1 cellular context compared by ENCODE assay signal in the genomic region with DNA sequence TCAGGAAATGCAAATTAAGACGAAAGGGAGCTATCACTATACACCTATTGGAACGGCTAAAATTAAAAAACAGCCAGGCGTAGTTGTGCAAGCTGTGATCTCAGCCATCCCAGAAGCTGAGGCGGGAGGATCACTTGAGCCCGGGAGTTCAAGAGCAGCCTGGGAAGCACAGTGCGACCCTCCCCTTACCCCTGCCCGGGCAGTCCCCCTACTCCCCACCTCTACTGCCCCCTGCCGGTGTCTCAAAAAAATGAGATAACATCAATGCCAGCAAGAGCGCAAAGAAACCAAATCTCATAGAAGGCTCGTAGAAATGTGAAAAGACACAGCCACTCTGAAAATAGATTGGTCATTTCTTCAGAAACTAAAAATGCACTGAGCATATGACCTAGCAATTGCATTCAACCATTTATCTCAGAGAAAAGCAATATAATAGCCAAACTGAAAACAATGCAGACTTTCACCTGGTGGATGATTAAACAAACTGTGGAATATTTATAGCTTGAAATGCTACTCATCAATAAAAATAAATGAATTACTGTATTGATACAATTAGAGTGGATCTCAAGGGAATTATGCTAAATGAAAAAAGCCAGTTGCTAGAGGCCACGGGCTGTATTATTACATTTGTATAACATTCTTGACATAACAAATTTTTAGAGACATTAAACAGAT.
A peak's percentile ranks its signal among the peaks of the same experiment; 100 is the strongest.
TF ChIP-seq lines count a peak whose summit lies in the region.

No MANE protein-coding gene starts in this region.

TF ChIP-seq in GM12878, 131 proteins besides CTCF, POLR2A, EP300 and RAD21:
- peak; percentile 39; the same call in 1 of the 2 replicates for TF ChIP-seq SMC3 (IDR thresholded peaks at IDR 0.05; ENCODE audit: borderline replicate concordance, low read length)
- no peak for TF ChIP-seq RFX5 (IDR thresholded peaks at IDR 0.05; ENCODE audit: low read depth, low read length)
- TF ChIP-seq SMARCA5 (IDR thresholded peaks at IDR 0.05) = 0 out of 2 replicates have a peak, but pooled peaks have one; percentile 27
